Comparison of ENCODE assay signal across 27 cellular contexts in genomic region chr13:29722415-29722814, GRCh38.
"Had no signal": no experiment of that assay in that cellular context is flagged by ENCODE, and none has a peak within 500 bp of the region (broad histone marks: within the 10 kb centered on the region; RNA-seq: fewer than 3 reads in every experiment).

No MANE protein-coding gene starts in this region.

- H3K4me1 ChIP-seq: adrenal gland, body of pancreas, esophagus squamous epithelium, left lung, lower lobe of right lung, parathyroid adenoma, right atrium auricular region, transverse colon, uterus had no signal

- H3K27ac ChIP-seq: adrenal gland, body of pancreas, epithelial cell of prostate, esophagus squamous epithelium, heart right ventricle, left lung, lower lobe of right lung, parathyroid adenoma, right atrium auricular region, transverse colon, uterus had no signal

- H3K27ac Mint-ChIP-seq: activated naive CD4-positive, alpha-beta T cell treated with anti-CD3 and anti-CD28 coated beads for 36 hours; activated naive CD8-positive, alpha-beta T cell treated with anti-CD3 and anti-CD28 coated beads for 36 hours; naive thymus-derived CD8-positive, alpha-beta T cell; T-helper 2 cell treated with Interferon-gamma antibody and Interleukin-4, amounts not matched to agents 5 μg/mL and 100 μg/mL, for 36 hours had no signal

- ATAC-seq: body of pancreas; heart right ventricle; left lung; naive thymus-derived CD8-positive, alpha-beta T cell had no signal

- H3K36me3 ChIP-seq: adrenal gland, esophagus squamous epithelium, heart right ventricle, left lung, lower lobe of right lung, right atrium auricular region, transverse colon, uterus had no signal

- H3K9me3 Mint-ChIP-seq: activated naive CD4-positive, alpha-beta T cell treated with anti-CD3 and anti-CD28 coated beads for 36 hours; T-helper 2 cell treated with Interferon-gamma antibody and Interleukin-4, amounts not matched to agents 5 μg/mL and 100 μg/mL, for 36 hours had no signal

- H3K9me3 ChIP-seq: adrenal gland, body of pancreas, left lung, lower lobe of right lung, transverse colon, uterus had no signal

- H3K79me2 ChIP-seq: parathyroid adenoma had no signal

- H3K4me3 Mint-ChIP-seq: activated naive CD4-positive, alpha-beta T cell treated with anti-CD3 and anti-CD28 coated beads for 36 hours; activated naive CD8-positive, alpha-beta T cell treated with anti-CD3 and anti-CD28 coated beads for 36 hours; naive thymus-derived CD8-positive, alpha-beta T cell; neural crest cell; T-helper 2 cell treated with Interferon-gamma antibody and Interleukin-4, amounts not matched to agents 5 μg/mL and 100 μg/mL, for 36 hours had no signal

- DNase-seq: activated CD4-positive, alpha-beta T cell treated with anti-CD3 and anti-CD28 coated beads for 4 hours; activated CD4-positive, alpha-beta T cell treated with anti-CD3 and anti-CD28 coated beads, Interleukin-2, amount 50 U/mL, for 48 hours; activated CD8-positive, alpha-beta memory T cell treated with anti-CD3 and anti-CD28 coated beads for 24 hours; activated effector memory CD4-positive, alpha-beta T cell treated with anti-CD3 and anti-CD28 coated beads, Interleukin-2, amount 50 U/mL, for 16 hours; activated naive CD4-positive, alpha-beta T cell treated with anti-CD3 and anti-CD28 coated beads for 36 hours; activated naive CD8-positive, alpha-beta T cell treated with anti-CD3 and anti-CD28 coated beads for 36 hours; adrenal gland; aorta; body of pancreas; dermis blood vessel endothelial cell; effector CD4-positive, alpha-beta T cell; esophagus squamous epithelium; foreskin melanocyte; heart right ventricle; left lung; lower lobe of right lung; mesenchymal stem cell; naive thymus-derived CD8-positive, alpha-beta T cell; occipital lobe; stimulated activated naive CD4-positive, alpha-beta T cell treated with Interleukin-2 at 50 U/mL for 16 hours; transverse colon; uterus had no signal

- H3K9ac ChIP-seq: parathyroid adenoma had no signal

- H3K4me1 Mint-ChIP-seq: activated naive CD8-positive, alpha-beta T cell treated with anti-CD3 and anti-CD28 coated beads for 36 hours; naive thymus-derived CD8-positive, alpha-beta T cell; neural crest cell had no signal

- H3K36me3 Mint-ChIP-seq: activated naive CD8-positive, alpha-beta T cell treated with anti-CD3 and anti-CD28 coated beads for 36 hours had no signal

- H3K27me3 ChIP-seq: adrenal gland, body of pancreas, left lung, right atrium auricular region, transverse colon, uterus had no signal

- H3K4me3 ChIP-seq: adrenal gland, body of pancreas, esophagus squamous epithelium, heart right ventricle, left lung, lower lobe of right lung, right atrium auricular region, transverse colon, uterus had no signal

- H2AFZ ChIP-seq: parathyroid adenoma had no signal
